Comparison of ENCODE assay signal across 8 cellular contexts in the genomic region with DNA sequence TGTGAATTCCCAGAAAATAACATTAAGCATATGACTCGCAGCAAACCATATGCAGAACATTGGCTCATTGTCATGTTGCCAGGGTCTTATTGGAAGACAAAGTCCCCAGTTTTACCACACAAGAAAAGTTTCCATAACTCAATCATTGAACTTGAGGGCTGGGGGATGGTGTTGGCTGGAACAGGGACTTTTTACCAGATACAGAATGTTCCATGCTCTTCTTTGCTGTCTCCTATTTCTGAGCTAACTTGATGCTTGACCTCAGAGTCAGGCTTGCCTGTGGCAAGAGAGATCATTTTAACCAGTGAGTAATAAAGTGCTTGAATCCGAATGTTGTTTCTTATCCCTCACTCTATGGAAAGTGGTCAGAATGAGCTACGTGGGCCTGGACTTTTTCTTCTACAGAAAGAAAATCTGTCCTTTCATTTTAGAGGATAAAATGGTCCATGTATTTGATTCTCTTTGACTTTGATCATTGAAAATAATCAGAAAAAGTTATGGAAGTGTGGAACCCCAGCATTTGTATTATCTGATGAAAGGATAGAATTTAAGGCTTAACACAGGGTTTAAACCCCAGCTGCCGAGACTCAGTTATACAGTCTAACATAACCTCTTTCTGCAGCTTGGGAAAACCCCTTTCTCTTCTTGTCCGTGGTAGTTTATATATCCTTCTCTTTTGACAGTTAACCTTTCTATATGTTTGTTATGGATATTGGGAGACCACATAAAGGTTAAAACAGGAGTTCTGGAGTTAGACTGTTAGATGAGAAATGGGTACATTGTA.
A peak's percentile ranks its signal among the peaks of the same experiment; 100 is the strongest.
DNase-seq lines count a peak whose midpoint lies in the region; ATAC-seq, FAIRE-seq and TF ChIP-seq lines count a peak whose summit lies in the region.

No MANE protein-coding gene starts in this region.

- dilution Hi-C loops in endothelial cell of umbilical vein (cut with MboI; ENCODE audit: extremely low pct_ligation_motif_present, low sequenced_read_pairs), result no loop called here

- H3K36me3 ChIP-seq in GM06990 (ENCODE audit: control insufficient read depth, insufficient read depth, low read length), result no peaks in the 10 kb centered on the region
- H3K36me3 ChIP-seq in RWPE2 (ENCODE audit: low read depth), result peaks cover 3% of the 10 kb centered on the region
- H3K36me3 ChIP-seq in endothelial cell of umbilical vein (ENCODE audit: control insufficient read depth in 2 of 2, extremely low read depth in 1 of 2, insufficient read depth in 2 of 2, low read length in 2 of 2), result peaks cover 0 to 2% of the 10 kb centered on the region in 2 experiments

- no peak for FAIRE-seq in endothelial cell of umbilical vein (lab: Jason Lieb, UNC)

- H3K9ac ChIP-seq in endothelial cell of umbilical vein (replicated peaks; ENCODE audit: extremely low read depth, insufficient read depth, low read length), result no peak overlapping the region

- peaks cover 39% of the 10 kb centered on the region for H3K4me1 ChIP-seq in RWPE2 (ENCODE audit: insufficient read depth, poor library complexity, severe bottlenecking)
- H3K4me1 ChIP-seq in endothelial cell of umbilical vein (ENCODE audit: control insufficient read depth, extremely low read depth, insufficient read depth, low read length), result peaks cover 27% of the 10 kb centered on the region

- no TSS peak for BruUV-seq in endothelial cell of umbilical vein (replicated peaks; lab: Mats Ljungman, UMichigan)

- peaks cover 4% of the 10 kb centered on the region for H3K79me2 ChIP-seq in endothelial cell of umbilical vein (ENCODE audit: control insufficient read depth, insufficient read depth, low read length)

- POLR2A ChIA-PET in endothelial cell of umbilical vein (lab: Charles Lee), result no interaction called here

- in situ Hi-C loops in ACHN (cut with HindIII; ENCODE audit: low pct_ligation_motif_present, low pct_unique_long_range_greater_than_20kb, low sequenced_read_pairs), result no loop called here

- no peak overlapping the region for H2AFZ ChIP-seq in endothelial cell of umbilical vein (ENCODE audit: low read depth, low read length)

- intact Hi-C loops in endothelial cell of umbilical vein (cut with micrococcal nuclease), result no loop called here
- intact Hi-C loops in sciatic nerve (cut with DNase I), result no loop called here

- H3K9me3 ChIP-seq in RWPE2 (ENCODE audit: severe bottlenecking), result no peaks in the 10 kb centered on the region
- no peaks in the 10 kb centered on the region for H3K9me3 ChIP-seq in endothelial cell of umbilical vein (replicated peaks; ENCODE audit: control insufficient read depth, insufficient read depth, low read length)

- H3K27ac ChIP-seq in RWPE2 (ENCODE audit: poor library complexity, severe bottlenecking) (peak overlapping the region; percentile 98), endothelial cell of umbilical vein (ENCODE audit: insufficient read depth, low read depth, low read length) (no peak overlapping the region)

- no peaks in the 10 kb centered on the region for H3K27me3 ChIP-seq in GM06990 (replicated peaks; ENCODE audit: control insufficient read depth, insufficient read depth, low read length)
- H3K27me3 ChIP-seq in RWPE2 (ENCODE audit: insufficient read depth, poor library complexity, severe bottlenecking), result no peaks in the 10 kb centered on the region
- H3K27me3 ChIP-seq in endothelial cell of umbilical vein (ENCODE audit: control insufficient read depth in 2 of 2, insufficient read depth in 2 of 2, low read length in 2 of 2), result no peaks in the 10 kb centered on the region

- H4K20me1 ChIP-seq in endothelial cell of umbilical vein (replicated peaks; ENCODE audit: control insufficient read depth, extremely low read depth, insufficient read depth, low read length), result no peaks in the 10 kb centered on the region

- ATAC-seq in RWPE2 (ENCODE audit: low read depth) (peak; percentile 30), sciatic nerve (peak; percentile 60), GM18520 (IDR thresholded peaks at IDR 0.05; ENCODE audit: unreplicated experiment) (no peak)

- H3K4me2 ChIP-seq in endothelial cell of umbilical vein (ENCODE audit: insufficient read depth, low read length), result no peak overlapping the region

- H3K4me3 ChIP-seq in GM06990 (replicated peaks; ENCODE audit: low read depth, low read length), result peak overlapping the region; percentile 2; the same call in 1 of the 2 replicates
- H3K4me3 ChIP-seq in RWPE2 (ENCODE audit: severe bottlenecking), result no peak overlapping the region
- no peak overlapping the region for H3K4me3 ChIP-seq in endothelial cell of umbilical vein (replicated peaks in 1 of 3; ENCODE audit: insufficient read depth in 1 of 3, low read depth in 1 of 3, low read length in 3 of 3)

- DNase-seq in GM06990 (ENCODE audit: extremely low read depth, insufficient read length) (no peak), RWPE2 (ENCODE audit: low spot score) (no peak), endothelial cell of umbilical vein (ENCODE audit: low read depth, low spot score) (peak; percentile 48), sciatic nerve (ENCODE audit: low spot score) (no peak), COR-L47 (lab: John Stamatoyannopoulos, UW) (no peak), ACHN (no peak), NCI-H1092 (lab: John Stamatoyannopoulos, UW) (no peak)

- TF ChIP-seq POLR2A in endothelial cell of umbilical vein (IDR thresholded peaks at IDR 0.05; ENCODE audit: low read depth, low read length), result no peak

- H3K9me1 ChIP-seq in endothelial cell of umbilical vein (replicated peaks; ENCODE audit: control insufficient read depth, extremely low read depth, insufficient read depth, low read length), result no peaks in the 10 kb centered on the region

- TF ChIP-seq CTCF in GM06990 (IDR thresholded peaks at IDR 0.05; ENCODE audit: insufficient read depth, low read length, poor library complexity, severe bottlenecking) (no peak), RWPE2 (IDR thresholded peaks at IDR 0.05; ENCODE audit: poor library complexity, severe bottlenecking) (no peak), endothelial cell of umbilical vein (IDR thresholded peaks at IDR 0.05; ENCODE audit: extremely low read depth in 1 of 2, insufficient read depth in 1 of 2, low read depth in 1 of 2, low read length in 2 of 2) (no peak)

- CTCF ChIA-PET in endothelial cell of umbilical vein (lab: Charles Lee), result interaction anchor here (0.9 to 1.7 kb wide), 5 partner anchors 10 to 80 kb away, joined by 3 to 5 read pairs (median 4); no protein-coding TSS in a partner anchor

TF ChIP-seq in endothelial cell of umbilical vein, 7 proteins besides CTCF, POLR2A, EP300 and RAD21:
- TF ChIP-seq MYC (IDR thresholded peaks at IDR 0.05; ENCODE audit: low read depth, low read length) (no peak), POLR2AphosphoS5 (IDR thresholded peaks at IDR 0.05; ENCODE audit: insufficient read depth, low read depth, low read length) (no peak), JUN (IDR thresholded peaks at IDR 0.05; ENCODE audit: borderline replicate concordance, insufficient read depth, insufficient read length, low read depth) (no peak), GATA2 (IDR thresholded peaks at IDR 0.05; ENCODE audit: insufficient read depth, insufficient read length, low read depth, low read length) (no peak), EZH2 (IDR thresholded peaks at IDR 0.05; ENCODE audit: borderline replicate concordance, low read depth, low read length, severe bottlenecking) (no peak), FOS (IDR thresholded peaks at IDR 0.05; ENCODE audit: borderline replicate concordance, insufficient read depth, low read length) (no peak)
- TF ChIP-seq, protein P1, sequence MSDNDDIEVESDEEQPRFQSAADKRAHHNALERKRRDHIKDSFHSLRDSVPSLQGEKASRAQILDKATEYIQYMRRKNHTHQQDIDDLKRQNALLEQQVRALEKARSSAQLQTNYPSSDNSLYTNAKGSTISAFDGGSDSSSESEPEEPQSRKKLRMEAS (IDR thresholded peaks at IDR 0.05; ENCODE audit: insufficient read depth, insufficient read length), result no peak
